ENCODE assay signal across 22 cellular contexts in the genomic region with DNA sequence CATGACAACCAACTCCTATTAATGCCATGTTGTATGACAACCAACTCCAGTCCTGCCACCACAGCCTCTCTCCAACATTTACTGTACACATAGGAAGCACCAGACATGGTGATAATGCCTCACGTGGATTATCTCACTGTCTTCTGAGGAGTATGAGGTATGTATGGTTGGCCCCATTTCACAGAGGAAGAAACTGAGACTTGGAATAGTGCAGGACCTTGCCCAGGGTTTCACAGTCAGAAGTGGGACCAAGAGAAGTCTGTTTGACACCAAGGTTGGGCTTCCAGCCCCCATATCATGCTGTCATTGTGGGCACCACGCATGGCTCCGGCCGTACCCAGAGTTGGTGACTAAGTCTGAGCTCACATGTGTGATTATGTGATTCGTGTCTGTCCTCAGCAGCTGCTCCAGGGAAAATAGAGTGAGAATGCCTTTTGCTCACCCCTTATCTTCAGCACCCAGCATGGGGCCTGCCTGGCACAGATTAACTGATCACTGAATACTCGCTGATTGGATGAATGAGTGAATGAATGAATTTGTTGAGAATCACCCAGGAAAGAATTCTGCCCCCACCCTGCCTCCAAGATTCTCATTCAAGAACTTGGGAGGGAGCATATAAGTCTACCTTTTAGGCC.
DNase-seq lines count a peak whose midpoint lies in the region; ATAC-seq and TF ChIP-seq lines count a peak whose summit lies in the region.
"Had no signal": no experiment of that assay in that cellular context is flagged by ENCODE, and none has a peak within 500 bp of the region (broad histone marks: within the 10 kb centered on the region; RNA-seq: fewer than 3 reads in every experiment).

No MANE protein-coding gene starts in this region.

- H3K4me3 ChIP-seq in fibroblast of mammary gland (ENCODE audit: control insufficient read depth, low read depth, low read length): no peak overlapping the region
- no peak overlapping the region for H3K4me3 ChIP-seq in esophagus squamous epithelium
- H3K4me3 ChIP-seq: GM12878, GM23338, smooth muscle cell had no signal

- TF ChIP-seq CTCF in RWPE1 (conservative IDR thresholded peaks at IDR 0.05; ENCODE audit: low read depth) (no peak), fibroblast of mammary gland (conservative IDR thresholded peaks at IDR 0.05; ENCODE audit: control insufficient read depth, insufficient read depth, low read depth, low read length) (no peak), esophagus squamous epithelium (IDR thresholded peaks at IDR 0.05) (no peak)

- peaks cover 4% of the 10 kb centered on the region for H3K36me3 Mint-ChIP-seq in activated naive CD8-positive, alpha-beta T cell treated with anti-CD3 and anti-CD28 coated beads, Interleukin-2, amount 50 U/mL, for 24 hours (ENCODE audit: low read depth)
- peaks cover 4% of the 10 kb centered on the region for H3K36me3 Mint-ChIP-seq in activated naive CD8-positive, alpha-beta T cell treated with anti-CD3 and anti-CD28 coated beads for 36 hours

- H3K9me3 Mint-ChIP-seq in activated naive CD8-positive, alpha-beta T cell treated with anti-CD3 and anti-CD28 coated beads, Interleukin-2, amount 50 U/mL, for 24 hours: peaks cover 8% of the 10 kb centered on the region
- peaks cover 14% of the 10 kb centered on the region for H3K9me3 Mint-ChIP-seq in activated naive CD8-positive, alpha-beta T cell treated with anti-CD3 and anti-CD28 coated beads for 36 hours

- H3K9me3 ChIP-seq in esophagus squamous epithelium: peaks cover 0 to 24% (median 13%) of the 10 kb centered on the region in 3 donors

- no peaks in the 10 kb centered on the region for H3K36me3 ChIP-seq in esophagus squamous epithelium

- POLR2A ChIA-PET in RWPE1 (lab: Yijun Ruan, JAX; ENCODE audit: low non-redundant PET): no interaction called here

- H3K27me3 Mint-ChIP-seq in activated naive CD8-positive, alpha-beta T cell treated with anti-CD3 and anti-CD28 coated beads, Interleukin-2, amount 50 U/mL, for 24 hours: peaks cover 32% of the 10 kb centered on the region
- H3K27me3 Mint-ChIP-seq in activated naive CD8-positive, alpha-beta T cell treated with anti-CD3 and anti-CD28 coated beads for 36 hours: peaks cover 56% of the 10 kb centered on the region

- no peaks in the 10 kb centered on the region for H3K4me1 Mint-ChIP-seq in activated naive CD8-positive, alpha-beta T cell treated with anti-CD3 and anti-CD28 coated beads, Interleukin-2, amount 50 U/mL, for 24 hours
- no peaks in the 10 kb centered on the region for H3K4me1 Mint-ChIP-seq in activated naive CD8-positive, alpha-beta T cell treated with anti-CD3 and anti-CD28 coated beads for 36 hours
- H3K4me1 Mint-ChIP-seq: central memory CD8-positive, alpha-beta T cell had no signal

- H3K27ac Mint-ChIP-seq in activated naive CD8-positive, alpha-beta T cell treated with anti-CD3 and anti-CD28 coated beads, Interleukin-2, amount 50 U/mL, for 24 hours: no peak overlapping the region
- H3K27ac Mint-ChIP-seq in activated naive CD8-positive, alpha-beta T cell treated with anti-CD3 and anti-CD28 coated beads for 36 hours: no peak overlapping the region
- H3K27ac Mint-ChIP-seq: GM23338 had no signal

- H3K27ac ChIP-seq in RWPE1 (no peak overlapping the region), esophagus squamous epithelium (no peak overlapping the region)
- H3K27ac ChIP-seq: 22Rv1, C4-2B had no signal

- peak; percentile 33 for ATAC-seq in activated naive CD8-positive, alpha-beta T cell treated with anti-CD3 and anti-CD28 coated beads, Interleukin-2, amount 50 U/mL, for 24 hours
- ATAC-seq: GM12878 had no signal

- peaks cover 0 to 45% (median 0%) of the 10 kb centered on the region in 4 donors for H3K27me3 ChIP-seq in esophagus squamous epithelium

- no peak for DNase-seq in activated naive CD8-positive, alpha-beta T cell treated with anti-CD3 and anti-CD28 coated beads, Interleukin-2, amount 50 U/mL, for 24 hours
- no peak for DNase-seq in activated naive CD8-positive, alpha-beta T cell treated with anti-CD3 and anti-CD28 coated beads for 36 hours
- peak; percentile 67 for DNase-seq in RWPE1 (ENCODE audit: low spot score)
- peak; percentile 36 for DNase-seq in fibroblast of mammary gland (ENCODE audit: low read depth)
- DNase-seq in stimulated activated CD8-positive, alpha-beta memory T cell treated with anti-CD3 and anti-CD28 coated beads, Interleukin-4, amount 100 ng/mL, for 48 hours: peak; percentile 29
- DNase-seq in posterior vena cava (ENCODE audit: low spot score): no peak
- DNase-seq in esophagus squamous epithelium (lab: John Stamatoyannopoulos, UW): no peak
- no peak for DNase-seq in NCI-H446 treated with DMSO at 0.1 percent for 48 hours (lab: John Stamatoyannopoulos, UW)
- DNase-seq: activated CD4-positive, alpha-beta T cell treated with anti-CD3 and anti-CD28 coated beads, Interleukin-2, amount 50 U/mL, for 4 hours; activated T-cell treated with anti-CD3 and anti-CD28 coated beads, Interleukin-2, amount 50 U/mL, for 4 hours; effector memory CD4-positive, alpha-beta T cell; MM.1S; NCI-H187; NCI-H446; posterior cingulate gyrus; trophoblast cell had no signal

- CTCF ChIA-PET in RWPE1 (lab: Yijun Ruan, JAX): interaction anchor here (0.5 to 0.6 kb wide), 2 partner anchors 196 to 519 kb away, joined by 3 to 6 read pairs; no protein-coding TSS in a partner anchor

- 42 to 74% methylated on average over 2 to 6 of the region's 6 CpGs for WGBS in esophagus squamous epithelium, 2 donors

- no peaks in the 10 kb centered on the region for H3K4me1 ChIP-seq in esophagus squamous epithelium

- intact Hi-C loops in posterior vena cava (cut with DNase I): no loop called here
- intact Hi-C loops in esophagus squamous epithelium (cut with DNase I): no loop called here

- no peak for TF ChIP-seq POLR2A in esophagus squamous epithelium (IDR thresholded peaks at IDR 0.05)

- no peak overlapping the region for H3K4me3 Mint-ChIP-seq in activated naive CD8-positive, alpha-beta T cell treated with anti-CD3 and anti-CD28 coated beads, Interleukin-2, amount 50 U/mL, for 24 hours
- no peak overlapping the region for H3K4me3 Mint-ChIP-seq in activated naive CD8-positive, alpha-beta T cell treated with anti-CD3 and anti-CD28 coated beads for 36 hours
- H3K4me3 Mint-ChIP-seq: activated T-cell treated with anti-CD3 and anti-CD28 coated beads, Interleukin-2, amount 50 U/mL, for 4 hours; central memory CD8-positive, alpha-beta T cell; GM23338 had no signal

Comparison
In these comparisons a context has a peak if more than half of its experiments do, and no peak if none do; other contexts are left out.
1. DNase-seq: peak in RWPE1 (single experiment), fibroblast of mammary gland (single experiment) and stimulated activated CD8-positive, alpha-beta memory T cell treated with anti-CD3 and anti-CD28 coated beads, Interleukin-4, amount 100 ng/mL, for 48 hours (single experiment); none in activated naive CD8-positive, alpha-beta T cell treated with anti-CD3 and anti-CD28 coated beads, Interleukin-2, amount 50 U/mL, for 24 hours (single experiment), activated naive CD8-positive, alpha-beta T cell treated with anti-CD3 and anti-CD28 coated beads for 36 hours (single experiment), posterior vena cava (single experiment), esophagus squamous epithelium (single experiment) and NCI-H446 treated with DMSO at 0.1 percent for 48 hours (single experiment).